8 cellular contexts compared by ENCODE assay signal in genomic region chr2:99180755-99181647, GRCh38. TPM values are rescaled to one million over a fixed set of nuclear protein-coding genes. Genes with fewer than 3 reads are reported as not detected.
DNase-seq lines count a peak whose midpoint lies in the region; ATAC-seq and TF ChIP-seq lines count a peak whose summit lies in the region.

Gene MITD1, minus strand, starts transcription at chr2:99181058. Its CDS starts 77 bp downstream, at chr2:99180981.
Gene MRPL30, plus strand, starts transcription at chr2:99181184. Its CDS starts 5,020 bp downstream, at chr2:99186204.

- no peaks in the 10 kb centered on the region for H3K36me3 ChIP-seq in testis (ENCODE audit: low read depth, missing control alignments)

- TF ChIP-seq CTCF in GM10248 (IDR thresholded peaks at IDR 0.05; ENCODE audit: control extremely low read depth, extremely low read depth, low read depth, missing control alignments) (no peak), omental fat pad (IDR thresholded peaks at IDR 0.05) (no peak), testis (IDR thresholded peaks at IDR 0.05) (peak in 1 of 3 experiments; percentile 5)

- DNase-seq in GM10248 (ENCODE audit: extremely low spot score) = peak; percentile 89
- DNase-seq in NCI-H1105 (lab: John Stamatoyannopoulos, UW) = peak; percentile 89
- DNase-seq in SKM-1 treated with dmso at 0.1 percent for 144 hours (lab: John Stamatoyannopoulos, UW; ENCODE audit: unreplicated experiment) = peak; percentile 92
- DNase-seq in glomerular visceral epithelial cell (ENCODE audit: extremely low spot score) = peak; percentile 97
- DNase-seq in omental fat pad (ENCODE audit: low spot score) = peak; percentile 71
- peak; percentile 97 for DNase-seq in testis

- no peaks in the 10 kb centered on the region for H3K27me3 ChIP-seq in testis

- ATAC-seq in HG02623 (IDR thresholded peaks at IDR 0.05; ENCODE audit: unreplicated experiment) = peak; percentile 87
- ATAC-seq in omental fat pad (ENCODE audit: low FRiP score) = peak; percentile 95

- H3K9me3 ChIP-seq in testis = no peaks in the 10 kb centered on the region

- peak within 1 kb of the TSS; percentile 56 to 75 for H3K27ac ChIP-seq in testis

- H3K36me3 Mint-ChIP-seq in activated naive CD8-positive, alpha-beta T cell = peaks cover 6% of the 10 kb centered on the region

- CTCF ChIA-PET in GM10248 (lab: Yijun Ruan, JAX) = interaction anchor here (0.9 to 1.9 kb wide), 5 partner anchors 9 to 176 kb away, joined by 3 to 15 read pairs (median 3); no protein-coding TSS in a partner anchor

- TF ChIP-seq POLR2A in testis (IDR thresholded peaks at IDR 0.05) = no peak

- H3K9me3 Mint-ChIP-seq in activated naive CD8-positive, alpha-beta T cell (ENCODE audit: low read depth) = no peaks in the 10 kb centered on the region

- POLR2A ChIA-PET in GM10248 (lab: Yijun Ruan, JAX) = interaction anchor here (0.7 to 1.0 kb wide), 2 partner anchors 54 to 155 kb away, joined by 3 read pairs; partner anchors contain the start of gene TXNDC9

- 0 to 1% methylated on average over 30 to 39 of the region's 39 CpGs for WGBS in testis, 2 donors

- intact Hi-C loops in testis (cut with DNase I; ENCODE audit: low total_unique reads) = loop anchor here (10.0 kb wide), 1 partner anchor 154 kb away; the partner anchor contains the start of genes EIF5B and TXNDC9

- H3K4me1 ChIP-seq in testis = peaks cover 20% of the 10 kb centered on the region

- H3K4me3 ChIP-seq in testis = peak within 1 kb of the TSS; percentile 76 to 85

- peak within 1 kb of the TSS; percentile 100 for H3K4me3 Mint-ChIP-seq in activated naive CD8-positive, alpha-beta T cell

- no peaks in the 10 kb centered on the region for H3K27me3 Mint-ChIP-seq in activated naive CD8-positive, alpha-beta T cell

- H3K4me1 Mint-ChIP-seq in activated naive CD8-positive, alpha-beta T cell (ENCODE audit: low read depth) = peaks cover 63% of the 10 kb centered on the region

- peak within 1 kb of the TSS; percentile 99 for H3K27ac Mint-ChIP-seq in activated naive CD8-positive, alpha-beta T cell

RNA-seq across cellular contexts. Expression of gene MITD1, which starts in this region (rescaled TPM):
- total RNA-seq in omental fat pad (10 to 100 TPM; 15.3 to 38.3 (median 24.1) TPM), testis (10 to 100 TPM; 17.8 to 24.7 TPM)
- 12.5 TPM for polyA plus RNA-seq in testis (ENCODE audit: insufficient read depth, low read depth, low replicate concordance)

RNA-seq across cellular contexts. Expression of gene MRPL30, which starts in this region (rescaled TPM):
- total RNA-seq in omental fat pad (10 to 100 TPM; 18.4 to 22.6 (median 21.2) TPM), testis (10 to 100 TPM; 19.1 to 26.3 TPM)
- polyA plus RNA-seq in testis (ENCODE audit: insufficient read depth, low read depth, low replicate concordance) = 17.3 TPM

Comparison
In these comparisons a context has a peak if more than half of its experiments do, and no peak if none do; other contexts are left out.
1. Peak in every context shown above with its lines: DNase-seq, ATAC-seq, H3K4me3 ChIP-seq and H3K27ac ChIP-seq.